In genomic region chr6:120198033-120198432, GRCh38 we compare ENCODE assay signal across 13 cellular contexts.
DNase-seq lines count a peak whose midpoint lies in the region; ATAC-seq lines count a peak whose summit lies in the region.
"Had no signal": no experiment of that assay in that cellular context is flagged by ENCODE, and none has a peak within 500 bp of the region (broad histone marks: within the 10 kb centered on the region; RNA-seq: fewer than 3 reads in every experiment).

No MANE protein-coding gene starts in this region.

- no peak overlapping the region for H3K4me3 Mint-ChIP-seq in stimulated activated naive CD8-positive, alpha-beta T cell treated with anti-CD3 and anti-CD28 coated beads, Interleukin-15, amount 100 ng/mL, for 72 hours
- H3K4me3 Mint-ChIP-seq in activated T-helper 17 cell treated with anti-CD3 and anti-CD28 coated beads, Interleukin-2, amount 50 U/mL, for 72 hours, result no peak overlapping the region

- no peaks in the 10 kb centered on the region for H3K9me3 ChIP-seq in aorta (ENCODE audit: control insufficient read depth, low read length)
- H3K9me3 ChIP-seq: psoas muscle, thyroid gland had no signal

- no peaks in the 10 kb centered on the region for H3K36me3 ChIP-seq in aorta (ENCODE audit: control insufficient read depth in 1 of 2, insufficient read depth in 2 of 2, low read length in 1 of 2)
- H3K36me3 ChIP-seq: thyroid gland had no signal

- peak; percentile 81 for ATAC-seq in stimulated activated naive CD8-positive, alpha-beta T cell treated with anti-CD3 and anti-CD28 coated beads, Interleukin-15, Interleukin-2, amounts not matched to agents 100 U/mL and 50 U/mL, for 24 hours
- no peak for ATAC-seq in stimulated activated naive CD8-positive, alpha-beta T cell treated with anti-CD3 and anti-CD28 coated beads, Interleukin-15, amount 100 ng/mL, for 72 hours
- peak; percentile 19 for ATAC-seq in activated T-helper 17 cell treated with anti-CD3 and anti-CD28 coated beads, Interleukin-2, amount 50 U/mL, for 72 hours (replicated peaks)
- ATAC-seq in left cardiac atrium, result peak; percentile 30 to 85
- no peak for ATAC-seq in GM21619 (IDR thresholded peaks at IDR 0.05; ENCODE audit: unreplicated experiment)
- ATAC-seq in aorta (ENCODE audit: low FRiP score), result no peak
- ATAC-seq: psoas muscle had no signal

- H3K9me3 Mint-ChIP-seq in stimulated activated naive CD8-positive, alpha-beta T cell treated with anti-CD3 and anti-CD28 coated beads, Interleukin-15, amount 100 ng/mL, for 72 hours, result no peaks in the 10 kb centered on the region
- H3K9me3 Mint-ChIP-seq in activated T-helper 17 cell treated with anti-CD3 and anti-CD28 coated beads, Interleukin-2, amount 50 U/mL, for 72 hours, result no peaks in the 10 kb centered on the region

- H3K27me3 ChIP-seq in aorta (ENCODE audit: control insufficient read depth in 1 of 2, insufficient read depth in 2 of 2, low read length in 1 of 2), result no peaks in the 10 kb centered on the region
- H3K27me3 ChIP-seq: thyroid gland had no signal

- H3K27ac Mint-ChIP-seq in stimulated activated naive CD8-positive, alpha-beta T cell treated with anti-CD3 and anti-CD28 coated beads, Interleukin-15, amount 100 ng/mL, for 72 hours, result no peak overlapping the region
- no peak overlapping the region for H3K27ac Mint-ChIP-seq in activated T-helper 17 cell treated with anti-CD3 and anti-CD28 coated beads, Interleukin-2, amount 50 U/mL, for 72 hours

- intact Hi-C loops in left cardiac atrium (cut with DNase I) (no loop called here), aorta (cut with DNase I) (no loop called here)

- no peaks in the 10 kb centered on the region for H3K36me3 Mint-ChIP-seq in activated T-helper 17 cell treated with anti-CD3 and anti-CD28 coated beads, Interleukin-2, amount 50 U/mL, for 72 hours (ENCODE audit: low read depth)

- H3K27ac ChIP-seq in aorta (ENCODE audit: low read depth in 1 of 2, low read length in 2 of 2), result no peak overlapping the region
- H3K27ac ChIP-seq: psoas muscle, thyroid gland had no signal

- no peaks in the 10 kb centered on the region for H3K4me1 Mint-ChIP-seq in stimulated activated naive CD8-positive, alpha-beta T cell treated with anti-CD3 and anti-CD28 coated beads, Interleukin-15, amount 100 ng/mL, for 72 hours
- H3K4me1 Mint-ChIP-seq in activated T-helper 17 cell treated with anti-CD3 and anti-CD28 coated beads, Interleukin-2, amount 50 U/mL, for 72 hours, result no peaks in the 10 kb centered on the region

- H3K4me1 ChIP-seq in aorta (ENCODE audit: control insufficient read depth in 1 of 2, insufficient read depth in 2 of 2, low read length in 2 of 2), result no peaks in the 10 kb centered on the region
- H3K4me1 ChIP-seq: psoas muscle, thyroid gland had no signal

- no peak overlapping the region for H3K4me3 ChIP-seq in aorta (ENCODE audit: low read length in 2 of 2)
- H3K4me3 ChIP-seq: psoas muscle, thyroid gland had no signal

- DNase-seq in stimulated activated naive CD8-positive, alpha-beta T cell treated with anti-CD3 and anti-CD28 coated beads, Interleukin-15, Interleukin-2, amounts not matched to agents 100 U/mL and 50 U/mL, for 24 hours, result no peak
- no peak for DNase-seq in stimulated activated naive CD8-positive, alpha-beta T cell treated with anti-CD3 and anti-CD28 coated beads, Interleukin-15, amount 100 ng/mL, for 72 hours
- DNase-seq in left cardiac atrium, result no peak
- DNase-seq in aorta, result no peak
- no peak for DNase-seq in T-helper 1 cell
- no peak for DNase-seq in GF-D8 (lab: John Stamatoyannopoulos, UW)
- DNase-seq: AML-193, NCI-H187, psoas muscle, SIG-M5, thyroid gland had no signal

- no peaks in the 10 kb centered on the region for H3K27me3 Mint-ChIP-seq in stimulated activated naive CD8-positive, alpha-beta T cell treated with anti-CD3 and anti-CD28 coated beads, Interleukin-15, amount 100 ng/mL, for 72 hours
- no peaks in the 10 kb centered on the region for H3K27me3 Mint-ChIP-seq in activated T-helper 17 cell treated with anti-CD3 and anti-CD28 coated beads, Interleukin-2, amount 50 U/mL, for 72 hours

Comparison
In these comparisons a context has a peak if more than half of its experiments do, and no peak if none do; other contexts are left out.
1. ATAC-seq: peak in stimulated activated naive CD8-positive, alpha-beta T cell treated with anti-CD3 and anti-CD28 coated beads, Interleukin-15, Interleukin-2, amounts not matched to agents 100 U/mL and 50 U/mL, for 24 hours (single experiment), activated T-helper 17 cell treated with anti-CD3 and anti-CD28 coated beads, Interleukin-2, amount 50 U/mL, for 72 hours (single experiment) and left cardiac atrium (2 of 2); none in stimulated activated naive CD8-positive, alpha-beta T cell treated with anti-CD3 and anti-CD28 coated beads, Interleukin-15, amount 100 ng/mL, for 72 hours (single experiment), GM21619 (single experiment) and aorta (single experiment).